2 cellular contexts compared by ENCODE assay signal in the genomic region with DNA sequence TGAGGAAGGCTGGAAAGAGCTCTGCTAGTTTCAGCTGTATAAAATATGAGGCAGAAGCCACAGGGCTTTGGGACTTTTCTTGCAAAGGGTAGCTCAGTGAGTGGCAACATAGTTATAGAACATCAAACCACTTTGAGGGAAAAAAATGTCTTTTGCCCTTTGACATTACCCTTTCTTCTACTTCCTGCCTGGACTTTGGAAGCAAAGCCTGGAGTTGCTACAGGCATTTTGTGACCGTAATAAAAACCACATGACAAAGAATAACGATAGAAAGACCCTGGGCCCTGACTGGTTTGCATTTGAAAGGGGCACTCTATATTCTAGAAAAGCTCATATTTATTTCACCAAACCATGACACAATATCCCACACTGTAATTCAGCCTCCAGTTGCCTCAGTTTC.
A peak's percentile ranks its signal among the peaks of the same experiment; 100 is the strongest.
TF ChIP-seq lines count a peak whose summit lies in the region.

No MANE protein-coding gene starts in this region.

TF ChIP-seq in H1, 55 proteins besides CTCF, POLR2A, EP300 and RAD21:
- TF ChIP-seq, protein P1, sequence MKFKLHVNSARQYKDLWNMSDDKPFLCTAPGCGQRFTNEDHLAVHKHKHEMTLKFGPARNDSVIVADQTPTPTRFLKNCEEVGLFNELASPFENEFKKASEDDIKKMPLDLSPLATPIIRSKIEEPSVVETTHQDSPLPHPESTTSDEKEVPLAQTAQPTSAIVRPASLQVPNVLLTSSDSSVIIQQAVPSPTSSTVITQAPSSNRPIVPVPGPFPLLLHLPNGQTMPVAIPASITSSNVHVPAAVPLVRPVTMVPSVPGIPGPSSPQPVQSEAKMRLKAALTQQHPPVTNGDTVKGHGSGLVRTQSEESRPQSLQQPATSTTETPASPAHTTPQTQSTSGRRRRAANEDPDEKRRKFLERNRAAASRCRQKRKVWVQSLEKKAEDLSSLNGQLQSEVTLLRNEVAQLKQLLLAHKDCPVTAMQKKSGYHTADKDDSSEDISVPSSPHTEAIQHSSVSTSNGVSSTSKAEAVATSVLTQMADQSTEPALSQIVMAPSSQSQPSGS (IDR thresholded peaks at IDR 0.05; ENCODE audit: low read length): no peak
- TF ChIP-seq, protein P2, sequence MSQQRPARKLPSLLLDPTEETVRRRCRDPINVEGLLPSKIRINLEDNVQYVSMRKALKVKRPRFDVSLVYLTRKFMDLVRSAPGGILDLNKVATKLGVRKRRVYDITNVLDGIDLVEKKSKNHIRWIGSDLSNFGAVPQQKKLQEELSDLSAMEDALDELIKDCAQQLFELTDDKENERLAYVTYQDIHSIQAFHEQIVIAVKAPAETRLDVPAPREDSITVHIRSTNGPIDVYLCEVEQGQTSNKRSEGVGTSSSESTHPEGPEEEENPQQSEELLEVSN (IDR thresholded peaks at IDR 0.05): no peak
- TF ChIP-seq SP4 (IDR thresholded peaks at IDR 0.05; ENCODE audit: low read length) (no peak), RXRA (IDR thresholded peaks at IDR 0.05; ENCODE audit: insufficient read depth, low read depth, low read length) (no peak), CBX5 (IDR thresholded peaks at IDR 0.05; ENCODE audit: low read depth, low read length) (no peak), RBBP5 (IDR thresholded peaks at IDR 0.05; ENCODE audit: borderline replicate concordance, low read depth, low read length) (no peak), NANOG (IDR thresholded peaks at IDR 0.05; ENCODE audit: insufficient read depth, low read depth, low read length, poor library complexity, severe bottlenecking) (no peak), NRF1 (IDR thresholded peaks at IDR 0.05; ENCODE audit: low read depth, low read length) (no peak), SP2 (IDR thresholded peaks at IDR 0.05; ENCODE audit: low read length) (no peak), CHD1 (IDR thresholded peaks at IDR 0.05; ENCODE audit: low read depth, low read length) (no peak), JUND (IDR thresholded peaks at IDR 0.05; ENCODE audit: low read length) (no peak), TAF1 (IDR thresholded peaks at IDR 0.05; ENCODE audit: low read depth, low read length) (no peak)

TF ChIP-seq in HepG2, 621 proteins besides CTCF, POLR2A, EP300 and RAD21:
- TF ChIP-seq HNF4A (CRISPR knock-in tag; IDR thresholded peaks at IDR 0.05) (peak; percentile 27; the same call in 1 of the 2 replicates), ZNF441 (CRISPR knock-in tag; IDR thresholded peaks at IDR 0.05; ENCODE audit: borderline replicate concordance) (no peak), GABPA (IDR thresholded peaks at IDR 0.05; ENCODE audit: low read depth, low read length) (no peak), GABPA (CRISPR knock-in tag; IDR thresholded peaks at IDR 0.05; ENCODE audit: low read depth) (peak; percentile 40; the same call in 1 of the 2 replicates)
- TF ChIP-seq, protein P3, sequence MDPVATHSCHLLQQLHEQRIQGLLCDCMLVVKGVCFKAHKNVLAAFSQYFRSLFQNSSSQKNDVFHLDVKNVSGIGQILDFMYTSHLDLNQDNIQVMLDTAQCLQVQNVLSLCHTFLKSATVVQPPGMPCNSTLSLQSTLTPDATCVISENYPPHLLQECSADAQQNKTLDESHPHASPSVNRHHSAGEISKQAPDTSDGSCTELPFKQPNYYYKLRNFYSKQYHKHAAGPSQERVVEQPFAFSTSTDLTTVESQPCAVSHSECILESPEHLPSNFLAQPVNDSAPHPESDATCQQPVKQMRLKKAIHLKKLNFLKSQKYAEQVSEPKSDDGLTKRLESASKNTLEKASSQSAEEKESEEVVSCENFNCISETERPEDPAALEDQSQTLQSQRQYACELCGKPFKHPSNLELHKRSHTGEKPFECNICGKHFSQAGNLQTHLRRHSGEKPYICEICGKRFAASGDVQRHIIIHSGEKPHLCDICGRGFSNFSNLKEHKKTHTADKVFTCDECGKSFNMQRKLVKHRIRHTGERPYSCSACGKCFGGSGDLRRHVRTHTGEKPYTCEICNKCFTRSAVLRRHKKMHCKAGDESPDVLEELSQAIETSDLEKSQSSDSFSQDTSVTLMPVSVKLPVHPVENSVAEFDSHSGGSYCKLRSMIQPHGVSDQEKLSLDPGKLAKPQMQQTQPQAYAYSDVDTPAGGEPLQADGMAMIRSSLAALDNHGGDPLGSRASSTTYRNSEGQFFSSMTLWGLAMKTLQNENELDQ (CRISPR knock-in tag; IDR thresholded peaks at IDR 0.05; ENCODE audit: borderline replicate concordance): no peak
